8 cellular contexts compared by ENCODE assay signal in genomic region chr16:28549301-28549899, GRCh38. TPM values are rescaled to one million over a fixed set of nuclear protein-coding genes. Genes with fewer than 3 reads are reported as not detected.
DNase-seq lines count a peak whose midpoint lies in the region; ATAC-seq lines count a peak whose summit lies in the region.

No MANE protein-coding gene starts in this region.

- in situ Hi-C loops in KBM-7 (cut with MboI; ENCODE audit: low pct_unique_long_range_greater_than_20kb, low sequenced_read_pairs), result loop anchor here (25.0 kb wide), 1 partner anchor 388 kb away; the partner anchor contains the start of genes CD19 and RABEP2

- intact Hi-C loops in activated CD4-positive, alpha-beta memory T cell treated with anti-CD3 and anti-CD28 coated beads for 36 hours (cut with micrococcal nuclease), result no loop called here

- H3K36me3 Mint-ChIP-seq in activated CD4-positive, alpha-beta memory T cell treated with anti-CD3 and anti-CD28 coated beads for 36 hours, result no peaks in the 10 kb centered on the region

- H3K4me1 Mint-ChIP-seq in activated CD4-positive, alpha-beta memory T cell treated with anti-CD3 and anti-CD28 coated beads for 36 hours (ENCODE audit: low read depth), result peaks cover 6% of the 10 kb centered on the region

- DNase-seq in DMS53 (lab: John Stamatoyannopoulos, UW), result peak; percentile 65
- DNase-seq in KBM-7, result peak; percentile 76
- DNase-seq in activated CD4-positive, alpha-beta memory T cell treated with anti-CD3 and anti-CD28 coated beads for 36 hours, result no peak
- DNase-seq in left lobe of liver (ENCODE audit: low spot score), result no peak
- DNase-seq in NK-92 (lab: John Stamatoyannopoulos, UW; ENCODE audit: unreplicated experiment), result no peak
- no peak for DNase-seq in stimulated activated naive CD8-positive, alpha-beta T cell treated with anti-CD3 and anti-CD28 coated beads, Interleukin-15, Interleukin-2, amounts not matched to agents 100 U/mL and 50 U/mL, for 24 hours

- ATAC-seq in left lobe of liver (peak; percentile 56), GM18909 (IDR thresholded peaks at IDR 0.05; ENCODE audit: poor library complexity, unreplicated experiment) (no peak), HG03354 (IDR thresholded peaks at IDR 0.05; ENCODE audit: poor library complexity, severe bottlenecking, unreplicated experiment) (no peak)
- ATAC-seq in stimulated activated naive CD8-positive, alpha-beta T cell treated with anti-CD3 and anti-CD28 coated beads, Interleukin-15, Interleukin-2, amounts not matched to agents 100 U/mL and 50 U/mL, for 24 hours, result no peak

- H3K9me3 Mint-ChIP-seq in activated CD4-positive, alpha-beta memory T cell treated with anti-CD3 and anti-CD28 coated beads for 36 hours, result no peaks in the 10 kb centered on the region

- H3K4me3 Mint-ChIP-seq in activated CD4-positive, alpha-beta memory T cell treated with anti-CD3 and anti-CD28 coated beads for 36 hours, result no peak overlapping the region

- H3K27ac Mint-ChIP-seq in activated CD4-positive, alpha-beta memory T cell treated with anti-CD3 and anti-CD28 coated beads for 36 hours, result peak overlapping the region; percentile 49

- POLR2A ChIA-PET in activated CD4-positive, alpha-beta memory T cell treated with anti-CD3 and anti-CD28 coated beads for 36 hours (lab: Charles Lee), result no interaction called here

- CTCF ChIA-PET in activated CD4-positive, alpha-beta memory T cell treated with anti-CD3 and anti-CD28 coated beads for 36 hours (lab: Charles Lee), result interaction anchor here (0.8 to 1.1 kb wide), 2 partner anchors 228 to 271 kb away, joined by 4 read pairs; no protein-coding TSS in a partner anchor

- peaks cover 3% of the 10 kb centered on the region for H3K27me3 Mint-ChIP-seq in activated CD4-positive, alpha-beta memory T cell treated with anti-CD3 and anti-CD28 coated beads for 36 hours

RNA-seq across cellular contexts. Expression of gene SGF29, which starts 4.3 kb away (rescaled TPM):
- total RNA-seq in activated CD4-positive, alpha-beta memory T cell treated with anti-CD3 and anti-CD28 coated beads for 36 hours, result 10 to 100 TPM; 17.8 to 18.5 TPM
- 19.3 TPM for total RNA-seq in left lobe of liver

RNA-seq across cellular contexts. Expression of gene NUPR1, which starts 10.6 kb away (rescaled TPM):
- not detected for total RNA-seq in activated CD4-positive, alpha-beta memory T cell treated with anti-CD3 and anti-CD28 coated beads for 36 hours
- total RNA-seq in left lobe of liver, result 92.6 TPM

RNA-seq across cellular contexts. Expression of gene IL27, which starts 42.8 kb away (rescaled TPM):
- not detected for total RNA-seq in activated CD4-positive, alpha-beta memory T cell treated with anti-CD3 and anti-CD28 coated beads for 36 hours
- 12.9 TPM for total RNA-seq in left lobe of liver

RNA-seq across cellular contexts. Expression of gene SULT1A2, which starts 47.5 kb away (rescaled TPM):
- total RNA-seq in activated CD4-positive, alpha-beta memory T cell treated with anti-CD3 and anti-CD28 coated beads for 36 hours, result under 1 TPM in 1 of 2 experiments, not detected in 1; 0.24 TPM
- total RNA-seq in left lobe of liver, result 50.3 TPM

RNA-seq across cellular contexts. Expression of gene APOBR, which starts 55.0 kb away (rescaled TPM):
- 1 to 10 TPM; 2.9 to 3.1 TPM for total RNA-seq in activated CD4-positive, alpha-beta memory T cell treated with anti-CD3 and anti-CD28 coated beads for 36 hours
- 0.58 TPM for total RNA-seq in left lobe of liver

Comparison
In these comparisons a context has a peak if more than half of its experiments do, and no peak if none do; other contexts are left out.
1. DNase-seq: peak in DMS53 (single experiment) and KBM-7 (single experiment); none in activated CD4-positive, alpha-beta memory T cell treated with anti-CD3 and anti-CD28 coated beads for 36 hours (single experiment), left lobe of liver (single experiment), NK-92 (single experiment) and stimulated activated naive CD8-positive, alpha-beta T cell treated with anti-CD3 and anti-CD28 coated beads, Interleukin-15, Interleukin-2, amounts not matched to agents 100 U/mL and 50 U/mL, for 24 hours (single experiment).
2. RNA of gene NUPR1, which starts 10.6 kb away (total RNA-seq): 92.6 TPM in left lobe of liver (single experiment); not detected in activated CD4-positive, alpha-beta memory T cell treated with anti-CD3 and anti-CD28 coated beads for 36 hours; every median in the first group is over 10 times any median in the second.
3. RNA of gene IL27, which starts 42.8 kb away (total RNA-seq): 12.9 TPM in left lobe of liver (single experiment); not detected in activated CD4-positive, alpha-beta memory T cell treated with anti-CD3 and anti-CD28 coated beads for 36 hours; every median in the first group is over 10 times any median in the second.